Comparison of ENCODE assay signal across 8 cellular contexts in the genomic region with DNA sequence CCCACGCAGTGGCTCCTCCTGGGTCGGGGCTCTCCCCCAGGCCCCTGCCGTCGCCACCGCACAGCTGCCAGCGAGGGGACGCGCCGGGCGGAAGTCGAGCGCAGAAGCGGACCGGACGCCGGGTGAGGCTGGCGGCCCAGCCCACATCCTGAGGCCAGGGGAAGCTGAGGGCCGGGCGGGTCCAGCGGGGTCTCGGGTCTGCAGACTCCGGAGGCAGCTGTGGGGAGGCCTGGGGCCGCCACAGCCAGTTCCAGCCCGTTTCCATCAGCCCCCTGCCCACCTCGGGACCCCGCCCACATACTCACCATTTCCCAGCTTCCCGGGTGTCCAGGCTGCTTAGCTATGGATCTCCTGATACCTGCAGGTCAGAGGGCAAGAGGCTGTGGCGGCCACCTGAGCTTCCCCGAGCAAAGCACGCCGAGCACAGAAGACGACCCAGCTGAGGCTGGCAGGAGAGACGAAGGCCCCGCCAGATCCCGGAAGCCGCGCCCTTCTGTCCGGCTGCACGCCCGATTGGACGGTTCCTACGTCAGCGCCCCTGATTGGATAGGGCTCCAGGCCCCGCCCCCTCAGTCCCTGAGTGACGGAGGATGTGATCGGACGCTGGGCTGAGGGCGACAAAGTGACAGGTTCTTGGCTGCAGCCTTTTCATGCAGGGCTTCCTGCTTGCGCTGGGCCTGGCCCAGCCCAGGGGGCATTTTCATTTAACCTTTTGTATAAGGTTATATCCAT. TPM values are rescaled to one million over a fixed set of nuclear protein-coding genes. Genes with fewer than 3 reads are reported as not detected.
DNase-seq lines count a peak whose midpoint lies in the region; ATAC-seq and TF ChIP-seq lines count a peak whose summit lies in the region.

No MANE protein-coding gene starts in this region.

- H3K36me3 ChIP-seq in GM06990 (ENCODE audit: control insufficient read depth, insufficient read depth, low read length) (peaks cover 6% of the 10 kb centered on the region), testis (ENCODE audit: low read depth, missing control alignments) (no peaks in the 10 kb centered on the region)

- TF ChIP-seq POLR2A in NB4 (IDR thresholded peaks at IDR 0.05; ENCODE audit: extremely low read depth, insufficient read length) = peak; percentile 84
- TF ChIP-seq POLR2A in testis (IDR thresholded peaks at IDR 0.05) = no peak

- H3K4me3 ChIP-seq in GM06990 (replicated peaks; ENCODE audit: low read depth, low read length) = peak overlapping the region; percentile 91
- H3K4me3 ChIP-seq in NB4 (ENCODE audit: low read depth, low read length) = peak overlapping the region; percentile 98
- H3K4me3 ChIP-seq in testis = peak overlapping the region; percentile 81 to 95

- 0% methylated on average over 8 to 41 of the region's 49 CpGs for WGBS in testis, 2 donors

- TF ChIP-seq CTCF in GM06990 (IDR thresholded peaks at IDR 0.05; ENCODE audit: insufficient read depth, low read length, poor library complexity, severe bottlenecking) = no peak
- no peak for TF ChIP-seq CTCF in NB4 (IDR thresholded peaks at IDR 0.05; ENCODE audit: low read depth, low read length)
- TF ChIP-seq CTCF in testis (IDR thresholded peaks at IDR 0.05) = no peak

- H3K27me3 ChIP-seq in GM06990 (replicated peaks; ENCODE audit: control insufficient read depth, insufficient read depth, low read length) = no peaks in the 10 kb centered on the region
- H3K27me3 ChIP-seq in testis = no peaks in the 10 kb centered on the region

- peak overlapping the region; percentile 28 to 86 for H3K27ac ChIP-seq in testis

- DNase-seq in GM06990 (ENCODE audit: extremely low read depth, insufficient read length) = peak; percentile 94
- peak; percentile 98 for DNase-seq in NB4 (ENCODE audit: low read depth)
- peak; percentile 95 for DNase-seq in SK-N-DZ (ENCODE audit: low spot score)
- peak; percentile 95 for DNase-seq in activated naive CD4-positive, alpha-beta T cell treated with anti-CD3 and anti-CD28 coated beads, Interleukin-2, amount 50 U/mL, for 16 hours
- DNase-seq in glomerular endothelial cell (ENCODE audit: extremely low read depth, low read depth, low spot score) = peak; percentile 36
- peak; percentile 96 for DNase-seq in occipital lobe (lab: John Stamatoyannopoulos, UW)
- peak; percentile 99 for DNase-seq in testis

- intact Hi-C loops in testis (cut with DNase I; ENCODE audit: low total_unique reads) = no loop called here

- peak; percentile 91 for ATAC-seq in HG02571 (IDR thresholded peaks at IDR 0.05; ENCODE audit: unreplicated experiment)

- H3K4me1 ChIP-seq in testis = peaks cover 7% of the 10 kb centered on the region

- H3K9me3 ChIP-seq in testis = no peaks in the 10 kb centered on the region

RNA-seq across cellular contexts. Expression of a gene that starts 38.7 kb away (rescaled TPM):
- polyA plus RNA-seq in SK-N-DZ (2014; cell fraction: cytosol; rRNA removed) = 18.7 and 21.2 TPM in 2 replicates
- 10.2 and 17.0 TPM in 2 replicates for polyA plus RNA-seq in SK-N-DZ (2014; cell fraction: nucleus; rRNA removed)
- total RNA-seq in glomerular endothelial cell (19.1 and 22.3 TPM in 2 replicates), occipital lobe (365 TPM), testis (10 to 100 TPM; 12.9 to 17.3 TPM)
- polyA plus RNA-seq in testis (ENCODE audit: insufficient read depth, low read depth, low replicate concordance) = 22.0 TPM

RNA-seq across cellular contexts. Expression of a gene that starts 45.3 kb away (rescaled TPM):
- not detected in 2 replicates for polyA plus RNA-seq in SK-N-DZ (2014; cell fraction: cytosol; rRNA removed)
- not detected in 2 replicates for polyA plus RNA-seq in SK-N-DZ (2014; cell fraction: nucleus; rRNA removed)
- total RNA-seq in glomerular endothelial cell (not detected in 2 replicates), occipital lobe (not detected), testis (not detected)
- not detected for polyA plus RNA-seq in testis (ENCODE audit: insufficient read depth, low read depth, low replicate concordance)

Comparison
In these comparisons a context has a peak if more than half of its experiments do, and no peak if none do; other contexts are left out.
1. Peak in every context shown above with its lines: DNase-seq, ATAC-seq, H3K4me3 ChIP-seq and H3K27ac ChIP-seq.
2. DNase-seq: peak in every context shown above with its lines; median percentile 99 in testis; 98 in NB4; 96 in occipital lobe; 95 in SK-N-DZ; 95 in activated naive CD4-positive, alpha-beta T cell treated with anti-CD3 and anti-CD28 coated beads, Interleukin-2, amount 50 U/mL, for 16 hours; 94 in GM06990; 36 in glomerular endothelial cell.
3. RNA of a gene that starts 38.7 kb away (total RNA-seq): 365 TPM in occipital lobe (single experiment); 19.1 to 22.3 TPM in glomerular endothelial cell and 12.9 to 17.3 TPM in testis; every median in the first group is over 10 times any median in the second.